ENCODE assay signal across 8 cellular contexts in the genomic region with DNA sequence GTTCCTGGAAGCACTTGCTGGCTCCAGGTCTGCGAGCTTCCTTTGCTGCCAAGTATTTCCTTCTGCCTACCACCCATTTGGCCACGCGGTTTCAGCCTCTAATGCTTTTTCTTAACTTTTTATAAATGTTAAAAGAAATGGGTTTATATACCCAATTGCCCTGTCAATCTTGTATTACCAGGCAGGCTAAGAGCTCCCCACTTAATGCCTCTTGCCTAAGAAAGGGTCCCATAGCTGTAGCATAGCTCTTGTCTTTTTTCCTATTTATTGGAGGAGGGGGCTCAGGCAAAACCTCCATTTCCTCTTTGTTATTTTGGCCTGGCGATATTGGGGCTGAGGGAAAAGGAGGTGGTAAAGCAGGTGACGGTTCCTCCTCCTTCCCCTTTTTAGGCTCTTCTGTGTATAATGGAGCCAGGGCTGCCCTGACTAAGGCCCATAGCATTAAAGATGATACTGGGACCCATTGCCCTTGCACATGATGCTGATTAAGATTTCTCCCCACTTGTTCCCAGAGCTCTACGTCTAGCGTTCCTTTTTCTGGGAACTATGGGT. TPM values are rescaled to one million over a fixed set of nuclear protein-coding genes. Genes with fewer than 3 reads are reported as not detected.
A peak's percentile ranks its signal among the peaks of the same experiment; 100 is the strongest.
DNase-seq lines count a peak whose midpoint lies in the region; ATAC-seq, FAIRE-seq and TF ChIP-seq lines count a peak whose summit lies in the region.

No MANE protein-coding gene starts in this region.

- SMC1A ChIA-PET in GM12878 (lab: Charles Lee; ENCODE audit: uncharacterized antibody, unreplicated experiment): interaction anchor here (0.6 to 1.7 kb wide), 7 partner anchors 10 to 1208 kb away, joined by 3 to 4 read pairs (median 3); a partner anchor contains a TSS

- 52% methylated on average over 7 of the region's 7 CpGs for WGBS in GM12878 (ENCODE audit: insufficient coverage, insufficient replicate concordance, low lambda C conversion rate, missing lambda C conversion rate)

- ATAC-seq in GM18517 (IDR thresholded peaks at IDR 0.05; ENCODE audit: unreplicated experiment) (peak; percentile 32), HG02938 (IDR thresholded peaks at IDR 0.05; ENCODE audit: unreplicated experiment) (peak; percentile 16), GM12878 (peak; percentile 12; the same call in 2 of the 3 replicates), HG03045 (IDR thresholded peaks at IDR 0.05; ENCODE audit: unreplicated experiment) (no peak), GM21737 (IDR thresholded peaks at IDR 0.05; ENCODE audit: unreplicated experiment) (no peak)

- H3K4me3 ChIP-seq in GM12878 (no peak overlapping the region), neural cell (ENCODE audit: low read length) (peak overlapping the region; percentile 57)

- TF ChIP-seq RAD21 in GM12878 (IDR thresholded peaks at IDR 0.05; ENCODE audit: insufficient read depth, low read depth, low read length): no peak
- TF ChIP-seq RAD21 in neural cell (conservative IDR thresholded peaks at IDR 0.05): no peak

- no peak for DNase-seq in GM12878 (ENCODE audit: low read depth, low spot score)
- no peak for DNase-seq in kidney tubule cell (ENCODE audit: low spot score)
- no peak for DNase-seq in stimulated activated CD4-positive, alpha-beta T cell treated with anti-CD3 and anti-CD28 coated beads, Interleukin-12 subunit alpha, Interleukin-12 subunit beta, amount 100 ng/mL, for 4 hours

- H3K27me3 ChIP-seq in GM12878 (replicated peaks in 1 of 2; ENCODE audit: control insufficient read depth in 2 of 2, insufficient read depth in 2 of 2, low read length in 1 of 2) (no peaks in the 10 kb centered on the region), neural cell (ENCODE audit: insufficient read depth, low read depth, low read length) (no peaks in the 10 kb centered on the region)

- H3F3A ChIP-seq in neural cell (ENCODE audit: insufficient read depth, low read length, poor library complexity, severe bottlenecking): no peaks in the 10 kb centered on the region

- H3K9me3 ChIP-seq in GM12878 (replicated peaks; ENCODE audit: control insufficient read depth, insufficient read depth, low read length): no peaks in the 10 kb centered on the region
- no peaks in the 10 kb centered on the region for H3K9me3 ChIP-seq in neural cell (ENCODE audit: low read length)

- H3K9ac ChIP-seq in GM12878 (ENCODE audit: control insufficient read depth, insufficient read depth, low read length) (no peak overlapping the region), neural cell (ENCODE audit: low read length) (peak overlapping the region; percentile 52)

- CTCF ChIA-PET in GM12878 (lab: Yijun Ruan, JAX): interaction anchor here (0.9 to 4.3 kb wide), 8 partner anchors 10 to 391 kb away, joined by 3 to 47 read pairs (median 6); a partner anchor contains a TSS

- intact Hi-C loops in GM12878 (cut with micrococcal nuclease; ENCODE audit: unreplicated experiment): no loop called here

- TF ChIP-seq CTCF in GM12878 (IDR thresholded peaks at IDR 0.05 in 2 of 3, conservative IDR thresholded peaks at IDR 0.05 in 1 of 3; ENCODE audit: control insufficient read depth in 2 of 3, extremely low read depth in 1 of 3, insufficient read depth in 1 of 3, low read depth in 3 of 3, low read length in 3 of 3) (no peak), neural cell (IDR thresholded peaks at IDR 0.05; ENCODE audit: poor library complexity, severe bottlenecking) (no peak)

- TF ChIP-seq POLR2A in GM12878 (IDR thresholded peaks at IDR 0.05; ENCODE audit: low read depth, low read length): no peak

- H3K4me1 ChIP-seq in GM12878 (ENCODE audit: control insufficient read depth, insufficient read depth, low read length): 0 out of 2 replicates have a peak, but pooled peaks cover 3% of the 10 kb centered on the region

- FAIRE-seq in GM12878 (lab: Jason Lieb, UNC): no peak

- no peaks in the 10 kb centered on the region for H4K20me1 ChIP-seq in GM12878 (ENCODE audit: control insufficient read depth, insufficient read depth)
- H4K20me1 ChIP-seq in neural cell (ENCODE audit: insufficient read depth): no peaks in the 10 kb centered on the region

- no peak overlapping the region; the same call in 1 of the 2 replicates for H3K27ac ChIP-seq in GM12878 (ENCODE audit: control insufficient read depth, insufficient read depth)
- H3K27ac ChIP-seq in neural cell (ENCODE audit: low read length): peak overlapping the region; percentile 50

- no peak for TF ChIP-seq EP300 in GM12878 (IDR thresholded peaks at IDR 0.05; ENCODE audit: borderline replicate concordance in 1 of 2, control insufficient read depth in 1 of 2, low read depth in 2 of 2, low read length in 2 of 2)
- TF ChIP-seq EP300 in neural cell (conservative IDR thresholded peaks at IDR 0.05; ENCODE audit: poor library complexity, severe bottlenecking): no peak

- POLR2A ChIA-PET in GM12878 (lab: Charles Lee): interaction anchor here (1.7 kb wide), 1 partner anchor 25 kb away, joined by 3 read pairs; no protein-coding TSS in a partner anchor

- RAD21 ChIA-PET in GM12878 (lab: Charles Lee; ENCODE audit: unreplicated experiment): interaction anchor here (0.8 to 1.5 kb wide), 2 partner anchors 21 to 26 kb away, joined by 3 read pairs; no protein-coding TSS in a partner anchor

- H3K79me2 ChIP-seq in GM12878 (ENCODE audit: control insufficient read depth, insufficient read depth, low read length) (no peaks in the 10 kb centered on the region), neural cell (replicated peaks; ENCODE audit: insufficient read depth, low read length) (no peaks in the 10 kb centered on the region)

- peak overlapping the region; percentile 65 for H2AFZ ChIP-seq in GM12878 (ENCODE audit: control insufficient read depth, low read depth, low read length)
- H2AFZ ChIP-seq in neural cell (ENCODE audit: low read depth, low read length): peak overlapping the region; percentile 66

- no peaks in the 10 kb centered on the region for H3K9me2 ChIP-seq in neural cell (ENCODE audit: insufficient read depth, low read length)

- H3K4me2 ChIP-seq in GM12878 (ENCODE audit: control insufficient read depth, insufficient read depth): peak overlapping the region; percentile 64
- peak overlapping the region; percentile 56 for H3K4me2 ChIP-seq in neural cell (ENCODE audit: low read length)

- in situ Hi-C loops in GM12878 (cut with MboI): no loop called here

- BruUV-seq in GM12878 (replicated peaks; lab: Mats Ljungman, UMichigan): no TSS peak

- no peaks in the 10 kb centered on the region for H3K36me3 ChIP-seq in GM12878 (ENCODE audit: control insufficient read depth in 2 of 2, insufficient read depth in 2 of 2, low read length in 1 of 2)
- H3K36me3 ChIP-seq in neural cell (ENCODE audit: insufficient read depth, low read length): no peaks in the 10 kb centered on the region

TF ChIP-seq in GM12878, 131 proteins besides CTCF, POLR2A, EP300 and RAD21 (continues in another document):
- no peak for TF ChIP-seq SUZ12 (IDR thresholded peaks at IDR 0.05; ENCODE audit: unreplicated experiment)

RNA-seq across cellular contexts. Expression of a gene that starts 21.6 kb away (rescaled TPM):
- 45.2 and 53.4 TPM in 2 replicates for total RNA-seq in GM12878 (2013; cell fraction: nucleolus; rRNA removed)
- total RNA-seq in GM12878 (2014; rRNA removed) (22.2 and 27.5 TPM in 2 replicates), GM12878 (2014; rRNA removed; fragmentation: Illumina TruSeq; extraction: Trizol) (23.6 and 24.2 TPM in 2 replicates), GM12878 (2021) (15.6 and 18.5 TPM in 2 replicates)
- 6.8 TPM for polyA plus RNA-seq in GM12878 (2011; ENCODE audit: low read depth)
- polyA plus RNA-seq in GM12878 (2011; rRNA removed) (22.8 and 34.2 TPM in 2 replicates), GM12878 (2014; fragmentation: Illumina TruSeq; extraction: Trizol) (19.9 and 20.1 TPM in 2 replicates), GM12878 (2014; fragmentation: Nextera tagmentation; extraction: Ambion mirVana) (1 to 10 TPM; 3.6 to 6.2 TPM), GM12878 (2014; rRNA removed) (9.2 and 10.1 TPM in 2 replicates), GM12878 (2016; fragmentation: Nextera tagmentation; extraction: Ambion mirVana) (10 to 100 TPM; 12.1 to 15.4 TPM), neural cell (29.2 and 31.6 TPM in 2 replicates)
- 10.4 and 12.2 TPM in 2 replicates for polyA plus RNA-seq in GM12878 (2011; cell fraction: cytosol; rRNA removed)
- 7.3 and 8.7 TPM in 2 replicates for polyA plus RNA-seq in GM12878 (2011; cell fraction: nucleus; rRNA removed)
- 11.2 and 12.2 TPM in 2 replicates for polyA plus RNA-seq in GM12878 (2012)
- 34.8 and 102 TPM in 2 replicates for polyA minus RNA-seq in GM12878 (2011; rRNA and poly(A)+ RNA removed)
- 15.2 and 17.3 TPM in 2 replicates for polyA minus RNA-seq in GM12878 (2011; cell fraction: cytosol; rRNA and poly(A)+ RNA removed)
- polyA minus RNA-seq in GM12878 (2011; cell fraction: nucleus; rRNA and poly(A)+ RNA removed): 16.2 and 21.2 TPM in 2 replicates
- 88.1 and 98.7 TPM in 2 replicates for polyA minus RNA-seq in neural cell

RNA-seq across cellular contexts. Expression of a gene that starts 36.4 kb away (rescaled TPM):
- 27.3 and 40.9 TPM in 2 replicates for total RNA-seq in GM12878 (2013; cell fraction: nucleolus; rRNA removed)
- 17.4 and 23.6 TPM in 2 replicates for total RNA-seq in GM12878 (2014; rRNA removed)
- total RNA-seq in GM12878 (2014; rRNA removed; fragmentation: Illumina TruSeq; extraction: Trizol): 38.4 and 40.2 TPM in 2 replicates
- total RNA-seq in GM12878 (2021): 35.6 and 40.7 TPM in 2 replicates
- 9.8 TPM for polyA plus RNA-seq in GM12878 (2011; ENCODE audit: low read depth)
- polyA plus RNA-seq in GM12878 (2011; rRNA removed): 40.2 and 70.8 TPM in 2 replicates
- 13.8 and 19.5 TPM in 2 replicates for polyA plus RNA-seq in GM12878 (2011; cell fraction: cytosol; rRNA removed)
- 12.1 and 18.7 TPM in 2 replicates for polyA plus RNA-seq in GM12878 (2011; cell fraction: nucleus; rRNA removed)
- polyA plus RNA-seq in GM12878 (2012): 17.9 and 29.4 TPM in 2 replicates
- 37.2 and 47.4 TPM in 2 replicates for polyA plus RNA-seq in GM12878 (2014; fragmentation: Illumina TruSeq; extraction: Trizol)
- 10 to 100 TPM; 56.1 to 62.4 TPM for polyA plus RNA-seq in GM12878 (2014; fragmentation: Nextera tagmentation; extraction: Ambion mirVana)
- polyA plus RNA-seq in GM12878 (2014; rRNA removed): 15.9 and 22.7 TPM in 2 replicates
- polyA plus RNA-seq in GM12878 (2016; fragmentation: Nextera tagmentation; extraction: Ambion mirVana): 10 to 100 TPM; 45.6 to 48.5 TPM
- 7.2 and 8.9 TPM in 2 replicates for polyA minus RNA-seq in GM12878 (2011; rRNA and poly(A)+ RNA removed)
- polyA minus RNA-seq in GM12878 (2011; cell fraction: cytosol; rRNA and poly(A)+ RNA removed): 4.0 and 5.9 TPM in 2 replicates
- polyA minus RNA-seq in GM12878 (2011; cell fraction: nucleus; rRNA and poly(A)+ RNA removed): 9.1 and 12.2 TPM in 2 replicates
- 76.3 and 128 TPM in 2 replicates for polyA plus RNA-seq in neural cell
- polyA minus RNA-seq in neural cell: 54.3 and 64.7 TPM in 2 replicates

Comparison
In these comparisons a context has a peak if more than half of its experiments do, and no peak if none do; other contexts are left out.
1. ATAC-seq: peak in GM18517 (single experiment), HG02938 (single experiment) and GM12878 (single experiment); none in HG03045 (single experiment) and GM21737 (single experiment).